ENCODE assay signal across 8 cellular contexts in the genomic region with DNA sequence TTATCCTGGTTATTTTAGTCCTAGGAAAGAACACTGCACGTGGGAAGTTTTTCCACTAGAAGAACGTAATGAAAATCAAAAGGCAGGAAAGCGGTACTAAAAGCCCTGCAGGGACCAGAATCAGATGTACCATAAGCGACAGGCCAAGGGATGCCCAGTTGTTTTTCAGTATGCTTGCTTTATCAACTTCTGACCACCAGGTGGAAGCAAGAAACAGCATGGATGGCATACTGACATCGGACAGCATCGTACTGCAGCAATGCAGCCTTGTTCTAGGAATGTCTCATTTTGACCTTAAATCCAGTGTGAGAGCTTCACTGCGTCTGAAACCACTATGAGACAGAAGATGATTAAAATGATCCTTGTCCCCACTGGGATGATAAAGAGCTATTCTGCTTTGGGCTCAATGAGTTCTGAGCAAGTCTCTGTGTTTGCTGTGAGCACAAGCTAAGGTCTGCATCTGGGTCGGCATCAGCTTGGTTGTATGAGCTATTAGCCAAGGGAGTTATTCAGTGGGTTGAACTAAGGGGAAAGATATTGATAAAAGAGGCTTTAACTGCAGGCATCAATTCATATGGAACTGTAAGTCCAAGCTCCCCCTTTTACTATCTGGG. TPM values are rescaled to one million over a fixed set of nuclear protein-coding genes. Genes with fewer than 3 reads are reported as not detected.
A peak's percentile ranks its signal among the peaks of the same experiment; 100 is the strongest.
DNase-seq lines count a peak whose midpoint lies in the region; ATAC-seq and FAIRE-seq lines count a peak whose summit lies in the region.

No MANE protein-coding gene starts in this region.

- DNase-seq in DMS153 (lab: John Stamatoyannopoulos, UW) (peak; percentile 32), Kasumi-1 (lab: John Stamatoyannopoulos, UW) (peak; percentile 88 to 93), RCC 7860 (ENCODE audit: low spot score) (peak; percentile 64), amniotic epithelial cell (ENCODE audit: low read depth) (peak; percentile 84), left ventricle myocardium superior (no peak), putamen (ENCODE audit: low spot score) (peak; percentile 70)

- ATAC-seq in GM19467 (IDR thresholded peaks at IDR 0.05; ENCODE audit: unreplicated experiment) (peak; percentile 77), left ventricle myocardium superior (peak; percentile 89), HG03571 (IDR thresholded peaks at IDR 0.05; ENCODE audit: unreplicated experiment) (no peak)

- intact Hi-C loops in left ventricle myocardium superior (cut with micrococcal nuclease): loop anchor here (2.0 to 10.0 kb wide), 2 partner anchors 184 to 318 kb away; no protein-coding TSS in a partner anchor

- peak; percentile 74 for FAIRE-seq in RCC 7860 (lab: Jason Lieb, UNC)

RNA-seq across cellular contexts. Expression of gene CDK15, which starts 54.3 kb away (rescaled TPM):
- 0.30 TPM for total RNA-seq in left ventricle myocardium superior
